18 cellular contexts compared by ENCODE assay signal in genomic region chr1:29270881-29271390, GRCh38. TPM values are rescaled to one million over a fixed set of nuclear protein-coding genes. Genes with fewer than 3 reads are reported as not detected.
A peak's percentile ranks its signal among the peaks of the same experiment; 100 is the strongest.
DNase-seq lines count a peak whose midpoint lies in the region; ATAC-seq, FAIRE-seq and TF ChIP-seq lines count a peak whose summit lies in the region.
"Had no signal": no experiment of that assay in that cellular context is flagged by ENCODE, and none has a peak within 500 bp of the region (broad histone marks: within the 10 kb centered on the region; RNA-seq: fewer than 3 reads in every experiment).

No MANE protein-coding gene starts in this region.

- no peak overlapping the region for H3K9ac ChIP-seq in HepG2 (ENCODE audit: insufficient read depth, low read depth, low read length)

- no peak for TF ChIP-seq EP300 in HepG2 (IDR thresholded peaks at IDR 0.05; ENCODE audit: low read depth in 2 of 2, low read length in 2 of 2)
- TF ChIP-seq EP300 in HepG2 (CRISPR knock-in tag; IDR thresholded peaks at IDR 0.05; ENCODE audit: borderline replicate concordance): no peak

- BruUV-seq in HepG2 (replicated peaks; lab: Mats Ljungman, UMichigan): no TSS peak

- no peak overlapping the region for H3K4me2 ChIP-seq in HepG2 (ENCODE audit: low read depth, low read length)

- H3K4me3 ChIP-seq in HepG2 (replicated peaks in 1 of 3; ENCODE audit: insufficient read depth in 1 of 3, low read depth in 2 of 3, low read length in 3 of 3) (no peak overlapping the region), right lobe of liver (no peak overlapping the region)
- H3K4me3 ChIP-seq: esophagus muscularis mucosa, lung, uterus had no signal

- H3K27me3 ChIP-seq in HepG2 (ENCODE audit: control insufficient read depth in 1 of 2, insufficient read depth in 2 of 2, low read length in 2 of 2) (no peaks in the 10 kb centered on the region), right lobe of liver (no peaks in the 10 kb centered on the region)
- H3K27me3 ChIP-seq: esophagus muscularis mucosa, uterus had no signal

- peak; percentile 37 for FAIRE-seq in HepG2 (lab: Jason Lieb, UNC)
- FAIRE-seq: G401.6, small intestine had no signal

- TF ChIP-seq POLR2A in HepG2 (IDR thresholded peaks at IDR 0.05; ENCODE audit: insufficient read depth in 1 of 2, low read depth in 2 of 2, low read length in 2 of 2) (no peak), right lobe of liver (IDR thresholded peaks at IDR 0.05) (no peak)

- in situ Hi-C loops in HepG2 (cut with HindIII; ENCODE audit: extremely low pct_ligation_motif_present, low pct_unique_long_range_greater_than_20kb): no loop called here

- peaks cover 29% of the 10 kb centered on the region for H3K4me1 ChIP-seq in HepG2 (ENCODE audit: insufficient read depth, low read length)
- H3K4me1 ChIP-seq in right lobe of liver: peaks cover 0 to 8% (median 0%) of the 10 kb centered on the region in 4 donors

- CTCF ChIA-PET in HepG2 (lab: Yijun Ruan, JAX; ENCODE audit: low intra/inter-chr PET ratio, low total read pairs): no interaction called here

- DNase-seq in HepG2 (ENCODE audit: low spot score) (no peak), right lobe of liver (no peak), epithelial cell of prostate (ENCODE audit: low read depth, low spot score) (no peak), myocyte (ENCODE audit: low read depth) (peak; percentile 9), A172 (ENCODE audit: low spot score) (no peak), dermis blood vessel endothelial cell (no peak)
- DNase-seq: naive thymus-derived CD8-positive, alpha-beta T cell; NCI-H1694 treated with DMSO at 0.1 percent for 48 hours; RPMI8226; stimulated activated CD4-positive, alpha-beta T cell treated with anti-CD3 and anti-CD28 coated beads, Interleukin-4, amount 100 ng/mL, for 24 hours had no signal

- no peak for TF ChIP-seq RAD21 in HepG2 (CRISPR knock-in tag; IDR thresholded peaks at IDR 0.05)

- 36% methylated on average over 3 of the region's 3 CpGs for WGBS in HepG2 (ENCODE audit: low lambda C conversion rate)
- 30% methylated on average over 3 of the region's 3 CpGs for WGBS in right lobe of liver (ENCODE audit: insufficient coverage, low coverage, low lambda C conversion rate, missing lambda C conversion rate)

- H3K27ac ChIP-seq in HepG2 (ENCODE audit: extremely low read length, insufficient read depth, low read length) (no peak overlapping the region), right lobe of liver (no peak overlapping the region), epithelial cell of prostate (peak overlapping the region; percentile 36)
- H3K27ac ChIP-seq: HL-60, uterus had no signal

- no peak overlapping the region for H2AFZ ChIP-seq in HepG2 (ENCODE audit: low read length)

- intact Hi-C loops in HepG2 (cut with micrococcal nuclease; ENCODE audit: unreplicated experiment): no loop called here
- intact Hi-C loops in right lobe of liver (cut with DNase I): no loop called here

- TF ChIP-seq CTCF in HepG2 (CRISPR knock-in tag; IDR thresholded peaks at IDR 0.05) (no peak), right lobe of liver (IDR thresholded peaks at IDR 0.05) (no peak)

- no peaks in the 10 kb centered on the region for H3K79me2 ChIP-seq in HepG2 (ENCODE audit: insufficient read depth, low read length)

- POLR2A ChIA-PET in HepG2 (lab: Yijun Ruan, JAX): no interaction called here

- no peaks in the 10 kb centered on the region for H3K9me3 ChIP-seq in HepG2 (ENCODE audit: low read length)
- H3K9me3 ChIP-seq in right lobe of liver: no peaks in the 10 kb centered on the region
- H3K9me3 ChIP-seq: esophagus muscularis mucosa, uterus had no signal

- ATAC-seq in HepG2 (no peak), right lobe of liver (no peak), HG02885 (IDR thresholded peaks at IDR 0.05; ENCODE audit: poor library complexity, unreplicated experiment) (no peak), HG02798 (IDR thresholded peaks at IDR 0.05; ENCODE audit: poor library complexity, unreplicated experiment) (no peak)
- ATAC-seq: naive thymus-derived CD8-positive, alpha-beta T cell had no signal

- H4K20me1 ChIP-seq in HepG2 (ENCODE audit: insufficient read depth, low read length): peaks cover 6% of the 10 kb centered on the region

- peaks cover 3 to 5% of the 10 kb centered on the region in 2 experiments; a peak in 3 of 5 replicates for H3K36me3 ChIP-seq in HepG2 (replicated peaks in 1 of 2; ENCODE audit: control insufficient read depth in 1 of 2, insufficient read depth in 2 of 2, low read length in 2 of 2)
- no peaks in the 10 kb centered on the region for H3K36me3 ChIP-seq in right lobe of liver
- H3K36me3 ChIP-seq: uterus had no signal

TF ChIP-seq in HepG2, 621 proteins besides CTCF, POLR2A, EP300 and RAD21 (continues in another document):
- TF ChIP-seq ZBTB44 (CRISPR knock-in tag; IDR thresholded peaks at IDR 0.05) (no peak), ELF4 (CRISPR knock-in tag; IDR thresholded peaks at IDR 0.05; ENCODE audit: borderline replicate concordance) (no peak), MBD4 (IDR thresholded peaks at IDR 0.05; ENCODE audit: borderline replicate concordance, low read length) (no peak), SUZ12 (IDR thresholded peaks at IDR 0.05; ENCODE audit: low read depth, low read length) (no peak)

RNA-seq across cellular contexts. Expression of gene PTPRU, which starts 34.6 kb away (rescaled TPM):
- 11.0 and 21.6 TPM in 2 replicates for total RNA-seq in HepG2 (2016; rRNA removed; fragmentation: Illumina TruSeq; extraction: Trizol)
- total RNA-seq in HepG2 (2016; cell fraction: cytosol; rRNA removed; fragmentation: Illumina TruSeq; extraction: Trizol; ENCODE audit: low read depth): 3.9 and 4.0 TPM in 2 replicates
- total RNA-seq in HepG2 (2016; cell fraction: insoluble cytoplasmic fraction; rRNA removed; fragmentation: Illumina TruSeq; extraction: Trizol): 9.4 and 20.9 TPM in 2 replicates
- total RNA-seq in HepG2 (2016; cell fraction: membrane; rRNA removed; fragmentation: Illumina TruSeq; extraction: Trizol): 14.5 and 15.1 TPM in 2 replicates
- 20.3 and 29.1 TPM in 2 replicates for total RNA-seq in HepG2 (2016; cell fraction: nucleus; rRNA removed; fragmentation: Illumina TruSeq; extraction: Trizol)
- polyA plus RNA-seq in HepG2 (2011; rRNA removed): 22.3 and 27.8 TPM in 2 replicates
- 16.2 and 24.5 TPM in 2 replicates for polyA plus RNA-seq in HepG2 (2011; cell fraction: cytosol; rRNA removed)
- polyA plus RNA-seq in HepG2 (2011; cell fraction: nucleus; rRNA removed): 56.1 and 65.4 TPM in 2 replicates
- polyA plus RNA-seq in HepG2 (2012): 12.1 and 22.3 TPM in 2 replicates
- polyA plus RNA-seq in HepG2 (2016; cell fraction: cytosol; fragmentation: Illumina TruSeq; extraction: Trizol; ENCODE audit: low read depth): 1.8 and 2.3 TPM in 2 replicates
- 9.7 and 12.0 TPM in 2 replicates for polyA plus RNA-seq in HepG2 (2016; cell fraction: insoluble cytoplasmic fraction; fragmentation: Illumina TruSeq; extraction: Trizol; ENCODE audit: low read depth)
- 6.6 and 8.7 TPM in 2 replicates for polyA plus RNA-seq in HepG2 (2016; cell fraction: membrane; fragmentation: Illumina TruSeq; extraction: Trizol; ENCODE audit: low read depth)
- polyA plus RNA-seq in HepG2 (2016; cell fraction: nucleus; fragmentation: Illumina TruSeq; extraction: Trizol; ENCODE audit: insufficient read depth, low read depth): 46.5 and 51.1 TPM in 2 replicates
- 28.3 and 104 TPM in 2 replicates for polyA minus RNA-seq in HepG2 (2011; rRNA and poly(A)+ RNA removed; ENCODE audit: low replicate concordance)
- 33.6 and 37.1 TPM in 2 replicates for polyA minus RNA-seq in HepG2 (2011; cell fraction: cytosol; rRNA and poly(A)+ RNA removed)
- polyA minus RNA-seq in HepG2 (2011; cell fraction: nucleus; rRNA and poly(A)+ RNA removed): 18.0 and 19.9 TPM in 2 replicates
- total RNA-seq in right lobe of liver: 10 to 100 TPM in 4 of 6 experiments, 1 to 10 TPM in 2; 4.8 to 22.3 (median 14.5) TPM
- 21.5 and 25.8 TPM in 2 replicates for total RNA-seq in myocyte
- 21.4 TPM for polyA plus RNA-seq in myocyte (2012)
- 3.0 and 7.4 TPM in 2 replicates for total RNA-seq in A172 (2014; rRNA removed; shearing (Covaris generic))
- 2.1 and 2.4 TPM in 2 replicates for total RNA-seq in dermis blood vessel endothelial cell
- total RNA-seq: naive thymus-derived CD8-positive, alpha-beta T cell had no signal

RNA-seq across cellular contexts. Expression of gene MECR, which starts 40.2 kb away (rescaled TPM):
- total RNA-seq in HepG2 (2016; rRNA removed; fragmentation: Illumina TruSeq; extraction: Trizol) (21.2 and 24.9 TPM in 2 replicates), right lobe of liver (10 to 100 TPM; 13.1 to 22.1 (median 15.7) TPM), myocyte (26.8 and 29.7 TPM in 2 replicates), dermis blood vessel endothelial cell (10.6 and 18.4 TPM in 2 replicates)
- total RNA-seq in HepG2 (2016; cell fraction: cytosol; rRNA removed; fragmentation: Illumina TruSeq; extraction: Trizol; ENCODE audit: low read depth): 40.7 and 49.2 TPM in 2 replicates
- 18.4 and 19.7 TPM in 2 replicates for total RNA-seq in HepG2 (2016; cell fraction: insoluble cytoplasmic fraction; rRNA removed; fragmentation: Illumina TruSeq; extraction: Trizol)
- 43.7 and 46.5 TPM in 2 replicates for total RNA-seq in HepG2 (2016; cell fraction: membrane; rRNA removed; fragmentation: Illumina TruSeq; extraction: Trizol)
- total RNA-seq in HepG2 (2016; cell fraction: nucleus; rRNA removed; fragmentation: Illumina TruSeq; extraction: Trizol): 20.0 and 20.4 TPM in 2 replicates
- polyA plus RNA-seq in HepG2 (2011; rRNA removed): 18.8 and 19.0 TPM in 2 replicates
- 13.7 and 17.3 TPM in 2 replicates for polyA plus RNA-seq in HepG2 (2011; cell fraction: cytosol; rRNA removed)
- polyA plus RNA-seq in HepG2 (2011; cell fraction: nucleus; rRNA removed): 21.4 and 26.7 TPM in 2 replicates
- 12.7 and 17.0 TPM in 2 replicates for polyA plus RNA-seq in HepG2 (2012)
- 61.3 and 62.7 TPM in 2 replicates for polyA plus RNA-seq in HepG2 (2016; cell fraction: cytosol; fragmentation: Illumina TruSeq; extraction: Trizol; ENCODE audit: low read depth)
- 17.8 and 18.6 TPM in 2 replicates for polyA plus RNA-seq in HepG2 (2016; cell fraction: insoluble cytoplasmic fraction; fragmentation: Illumina TruSeq; extraction: Trizol; ENCODE audit: low read depth)
- polyA plus RNA-seq in HepG2 (2016; cell fraction: membrane; fragmentation: Illumina TruSeq; extraction: Trizol; ENCODE audit: low read depth): 46.4 and 47.2 TPM in 2 replicates
- 28.0 and 30.8 TPM in 2 replicates for polyA plus RNA-seq in HepG2 (2016; cell fraction: nucleus; fragmentation: Illumina TruSeq; extraction: Trizol; ENCODE audit: insufficient read depth, low read depth)
- polyA minus RNA-seq in HepG2 (2011; rRNA and poly(A)+ RNA removed; ENCODE audit: low replicate concordance): 26.2 and 47.2 TPM in 2 replicates
- 8.0 and 9.2 TPM in 2 replicates for polyA minus RNA-seq in HepG2 (2011; cell fraction: cytosol; rRNA and poly(A)+ RNA removed)
- polyA minus RNA-seq in HepG2 (2011; cell fraction: nucleus; rRNA and poly(A)+ RNA removed): 22.4 and 23.0 TPM in 2 replicates
- polyA plus RNA-seq in myocyte (2012): 43.0 TPM
- total RNA-seq in A172 (2014; rRNA removed; shearing (Covaris generic)): 13.9 and 16.8 TPM in 2 replicates
